ENCODE assay signal across 1 cellular context in genomic region chr6:166956444-166957086, GRCh38.
TF ChIP-seq lines count a peak whose summit lies in the region.

TSS of gene RNASET2 (minus strand) at chr6:166956550. CDS start at chr6:166956182, 368 bp downstream.

TF ChIP-seq in IMR-90, 13 proteins besides CTCF, POLR2A, EP300 and RAD21 (continued from another document):
- TF ChIP-seq ELK1 (IDR thresholded peaks at IDR 0.05; ENCODE audit: borderline replicate concordance, low read depth, low read length) (no peak), BHLHE40 (IDR thresholded peaks at IDR 0.05; ENCODE audit: low read depth, low read length) (no peak), USF2 (IDR thresholded peaks at IDR 0.05; ENCODE audit: low read depth, low read length) (0 out of 2 replicates have a peak, but pooled peaks have one; percentile 12), NFE2L2 (IDR thresholded peaks at IDR 0.05; ENCODE audit: low read depth, low read length) (no peak), MAFK (IDR thresholded peaks at IDR 0.05; ENCODE audit: low read depth, low read length) (no peak), CHD1 (IDR thresholded peaks at IDR 0.05; ENCODE audit: low read depth, low read length) (no peak)
